ENCODE assay signal across 8 cellular contexts in genomic region chr19:12782424-12783225, GRCh38. TPM values are rescaled to one million over a fixed set of nuclear protein-coding genes. Genes with fewer than 3 reads are reported as not detected.
A peak's percentile ranks its signal among the peaks of the same experiment; 100 is the strongest.
DNase-seq lines count a peak whose midpoint lies in the region; ATAC-seq and TF ChIP-seq lines count a peak whose summit lies in the region.

No MANE protein-coding gene starts in this region.

- peaks cover 52 to 92% of the 10 kb centered on the region in 2 donors for H3K4me1 ChIP-seq in left lung

- intact Hi-C loops in left lung (cut with DNase I): no loop called here

- peak overlapping the region; percentile 29 to 42 for H3K4me3 ChIP-seq in left lung

- no peak for TF ChIP-seq CTCF in left lung (IDR thresholded peaks at IDR 0.05)

- DNase-seq in DMS79 (lab: John Stamatoyannopoulos, UW): peak; percentile 74
- DNase-seq in NCI-H2171 (lab: John Stamatoyannopoulos, UW): peak; percentile 90
- peak; percentile 94 to 95 for DNase-seq in activated CD4-positive, alpha-beta T cell treated with anti-CD3 and anti-CD28 coated beads for 4 hours
- peak; percentile 90 to 97 for DNase-seq in left lung
- DNase-seq in stimulated activated CD4-positive, alpha-beta T cell treated with anti-CD3 and anti-CD28 coated beads, Interleukin-2, amount 100 ng/mL, for 24 hours: peak; percentile 86 to 93
- DNase-seq in NCI-H1048 (lab: John Stamatoyannopoulos, UW): no peak

- no peaks in the 10 kb centered on the region for H3K27me3 ChIP-seq in left lung

- H3K9me3 ChIP-seq in left lung: no peaks in the 10 kb centered on the region

- H3K27ac ChIP-seq in cingulate gyrus (ENCODE audit: low read depth, low read length) (peak overlapping the region; percentile 91), left lung (peak overlapping the region; percentile 99 to 100)

- H3K36me3 ChIP-seq in left lung: no peaks in the 10 kb centered on the region

- ATAC-seq in HG02610 (IDR thresholded peaks at IDR 0.05; ENCODE audit: unreplicated experiment): peak; percentile 20
- peak; percentile 51 for ATAC-seq in left lung

RNA-seq across cellular contexts. Expression of gene HOOK2, which starts 7.3 kb away (rescaled TPM):
- 10 to 100 TPM; 57.7 to 57.9 TPM for total RNA-seq in left lung

RNA-seq across cellular contexts. Expression of gene JUNB, which starts 8.7 kb away (rescaled TPM):
- total RNA-seq in left lung: 100 to 1,000 TPM; 131 to 135 TPM

RNA-seq across cellular contexts. Expression of gene PRDX2, which starts 19.0 kb away (rescaled TPM):
- 100 to 1,000 TPM; 186 to 217 TPM for total RNA-seq in left lung

RNA-seq across cellular contexts. Expression of gene THSD8, which starts 19.2 kb away (rescaled TPM):
- 1 to 10 TPM; 6.6 to 9.0 TPM for total RNA-seq in left lung

RNA-seq across cellular contexts. Expression of gene RNASEH2A, which starts 23.8 kb away (rescaled TPM):
- total RNA-seq in left lung: 10 to 100 TPM; 10.9 to 16.6 TPM
